11 cellular contexts compared by ENCODE assay signal in the genomic region with DNA sequence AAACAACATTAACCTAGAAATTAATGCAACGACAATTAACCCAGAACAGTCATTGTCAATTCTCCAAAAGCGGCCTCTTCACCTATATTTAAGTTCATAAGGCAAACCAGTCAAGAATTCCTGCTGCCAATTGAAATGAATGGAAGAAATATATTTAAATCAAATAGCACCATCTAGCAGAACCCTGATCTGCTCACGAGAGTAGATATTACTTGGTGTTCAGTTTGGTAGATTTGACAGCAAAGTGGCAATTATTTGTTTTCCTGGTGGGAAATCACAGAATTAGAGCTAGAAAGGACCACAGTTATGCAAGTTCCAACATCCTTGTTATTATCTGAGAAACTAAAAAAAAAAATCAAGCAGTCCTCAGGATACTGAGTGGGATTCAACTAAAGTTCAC. TPM values are rescaled to one million over a fixed set of nuclear protein-coding genes. Genes with fewer than 3 reads are reported as not detected.
DNase-seq lines count a peak whose midpoint lies in the region; ATAC-seq, FAIRE-seq and TF ChIP-seq lines count a peak whose summit lies in the region.
"Had no signal": no experiment of that assay in that cellular context is flagged by ENCODE, and none has a peak within 500 bp of the region (broad histone marks: within the 10 kb centered on the region; RNA-seq: fewer than 3 reads in every experiment).

No MANE protein-coding gene starts in this region.

- H3K4me1 ChIP-seq in kidney (ENCODE audit: control insufficient read depth in 1 of 2, insufficient read depth in 1 of 2, low read depth in 1 of 2, low read length in 2 of 2): peaks cover 0 to 8% of the 10 kb centered on the region in 2 donors
- H3K4me1 ChIP-seq: colonic mucosa had no signal

- peak overlapping the region in 1 of 2 donors; percentile 22 for H3K9ac ChIP-seq in kidney (ENCODE audit: low read length in 2 of 2)

- H3K4me3 ChIP-seq in LNCaP clone FGC (ENCODE audit: low read depth, low read length) (no peak overlapping the region), kidney (ENCODE audit: low read length in 2 of 2) (peak overlapping the region in 1 of 2 donors; percentile 73)
- H3K4me3 ChIP-seq: colonic mucosa had no signal

- no peak for ATAC-seq in HG03025 (IDR thresholded peaks at IDR 0.05; ENCODE audit: low FRiP score, unreplicated experiment)

- no peaks in the 10 kb centered on the region for H3K36me3 ChIP-seq in kidney (ENCODE audit: control insufficient read depth in 1 of 2, insufficient read depth in 2 of 2, low read length in 2 of 2)
- H3K36me3 ChIP-seq: colonic mucosa, WERI-Rb-1 had no signal

- FAIRE-seq in kidney (lab: Jason Lieb, UNC): no peak

- intact Hi-C loops in kidney (cut with DNase I): loop anchor here (10.0 kb wide), 1 partner anchor 244 kb away; no protein-coding TSS in a partner anchor

- no peak overlapping the region for H3K27ac ChIP-seq in kidney (ENCODE audit: low read depth in 2 of 2, low read length in 2 of 2)
- H3K27ac ChIP-seq: colonic mucosa, WERI-Rb-1 had no signal

- no peaks in the 10 kb centered on the region for H3K9me3 ChIP-seq in kidney (ENCODE audit: control insufficient read depth in 1 of 2, low read length in 2 of 2)
- H3K9me3 ChIP-seq: colonic mucosa had no signal

- peak; percentile 16 for DNase-seq in DMS53 (lab: John Stamatoyannopoulos, UW)
- no peak for DNase-seq in DMS53 treated with DMSO at 0.1 percent for 48 hours (lab: John Stamatoyannopoulos, UW; ENCODE audit: unreplicated experiment)
- no peak for DNase-seq in LNCaP clone FGC (ENCODE audit: low read depth)
- peak; percentile 29 for DNase-seq in dermis blood vessel endothelial cell
- DNase-seq in putamen (ENCODE audit: low spot score): peak; percentile 33
- no peak for DNase-seq in kidney
- DNase-seq in HUDEP-2 (lab: John Stamatoyannopoulos, UW; ENCODE audit: unreplicated experiment in 76 of 76): no peak
- DNase-seq: colonic mucosa, NCI-H1930, WERI-Rb-1 had no signal

- TF ChIP-seq CTCF in LNCaP clone FGC (IDR thresholded peaks at IDR 0.05; ENCODE audit: control insufficient read depth, extremely low read depth, insufficient read depth) (peak; percentile 40), kidney (IDR thresholded peaks at IDR 0.05; ENCODE audit: borderline replicate concordance, extremely low read depth, insufficient read depth) (no peak)

RNA-seq across cellular contexts. Expression of gene SSBP2, which starts 2.3 kb away (rescaled TPM):
- 11.7 and 15.5 TPM in 2 replicates for total RNA-seq in dermis blood vessel endothelial cell
- total RNA-seq in kidney: 57.1 TPM
- 17.0 TPM for polyA plus RNA-seq in kidney (ENCODE audit: insufficient read depth, low read depth, low replicate concordance)

Comparison
In these comparisons a context has a peak if more than half of its experiments do, and no peak if none do; other contexts are left out.
1. DNase-seq: peak in DMS53 (single experiment), dermis blood vessel endothelial cell (single experiment) and putamen (single experiment); none in DMS53 treated with DMSO at 0.1 percent for 48 hours (single experiment), LNCaP clone FGC (single experiment), kidney (single experiment) and HUDEP-2 (0 of 76).